ENCODE assay signal across 8 cellular contexts in the genomic region with DNA sequence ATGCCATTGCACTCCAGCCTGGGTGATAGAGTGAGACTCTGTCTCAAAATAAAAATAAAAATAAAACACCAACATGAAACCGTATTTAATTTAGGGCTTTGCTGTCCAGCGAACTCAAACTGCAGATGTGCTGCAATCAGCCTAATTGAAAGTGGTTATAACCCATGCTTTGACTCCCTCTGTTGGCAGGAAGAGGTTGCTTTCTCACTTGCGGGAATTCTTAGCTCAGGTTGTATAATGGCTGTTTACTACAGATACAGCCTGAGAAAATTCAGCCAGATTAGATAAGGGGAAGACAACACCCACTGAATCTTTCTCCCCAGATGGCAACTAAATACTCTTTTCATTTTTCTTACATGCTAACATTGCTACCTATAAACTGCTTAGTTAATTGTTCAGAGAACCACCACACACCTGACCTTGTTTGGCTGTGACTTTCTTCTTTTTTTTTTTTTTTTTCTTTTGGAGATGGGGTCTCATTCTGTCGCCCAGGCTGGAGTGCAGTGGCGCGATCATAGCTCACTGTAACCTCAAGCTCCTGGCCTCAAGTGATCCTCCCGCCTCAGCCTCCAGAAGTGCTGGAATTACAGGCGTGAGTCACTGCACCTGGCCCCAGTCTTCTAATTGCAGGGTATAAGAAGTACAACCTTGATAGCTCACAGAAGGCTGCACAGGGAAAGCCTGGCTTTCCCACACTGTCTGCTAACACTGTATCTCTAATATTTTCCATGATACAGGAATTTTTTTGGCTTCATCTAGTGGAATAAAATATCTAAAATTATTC. TPM values are rescaled to one million over a fixed set of nuclear protein-coding genes. Genes with fewer than 3 reads are reported as not detected.
A peak's percentile ranks its signal among the peaks of the same experiment; 100 is the strongest.
DNase-seq lines count a peak whose midpoint lies in the region; ATAC-seq and TF ChIP-seq lines count a peak whose summit lies in the region.

No MANE protein-coding gene starts in this region.

- WGBS in lung, 2 donors: 41 to 53% methylated on average over 8 of the region's 8 CpGs

- peak; percentile 81 to 82 for DNase-seq in AML-193 (lab: John Stamatoyannopoulos, UW)
- DNase-seq in GM12865 (ENCODE audit: low read depth): peak; percentile 74
- DNase-seq in NCI-H1694 treated with DMSO at 0.1 percent for 48 hours (lab: John Stamatoyannopoulos, UW): peak; percentile 90
- DNase-seq in T follicular helper cell (ENCODE audit: low read depth): peak; percentile 26
- DNase-seq in cerebellar cortex (ENCODE audit: low spot score): peak; percentile 77
- peak; percentile 46 for DNase-seq in lung (ENCODE audit: low spot score)
- no peak for DNase-seq in upper lobe of right lung

- H3K36me3 ChIP-seq in lung (ENCODE audit: control insufficient read depth in 2 of 2, insufficient read depth in 2 of 2, low read length in 2 of 2): peaks cover 0 to 6% of the 10 kb centered on the region in 2 donors
- H3K36me3 ChIP-seq in upper lobe of right lung: no peaks in the 10 kb centered on the region

- TF ChIP-seq CTCF in GM12865 (IDR thresholded peaks at IDR 0.05; ENCODE audit: insufficient read depth, low read depth, low read length, missing control alignments) (peak; percentile 67), lung (IDR thresholded peaks at IDR 0.05; ENCODE audit: control extremely low read depth, extremely low read depth) (peak; percentile 59), upper lobe of right lung (IDR thresholded peaks at IDR 0.05) (peak; percentile 74)

- H3K4me3 ChIP-seq in GM12865 (ENCODE audit: low read depth, low read length) (no peak overlapping the region), lung (no peak overlapping the region), upper lobe of right lung (no peak overlapping the region)

- ATAC-seq in lung (ENCODE audit: insufficient read depth, low FRiP score) (no peak), upper lobe of right lung (peak; percentile 21), GM18868 (IDR thresholded peaks at IDR 0.05; ENCODE audit: unreplicated experiment) (no peak)

- H3K27ac ChIP-seq in lung (ENCODE audit: low read depth in 1 of 2, low read length in 1 of 2) (no peak overlapping the region), upper lobe of right lung (peak overlapping the region; percentile 36)

- intact Hi-C loops in upper lobe of right lung (cut with DNase I): no loop called here

- H3K27me3 ChIP-seq in lung (ENCODE audit: control insufficient read depth, insufficient read depth): no peaks in the 10 kb centered on the region
- no peaks in the 10 kb centered on the region for H3K27me3 ChIP-seq in upper lobe of right lung

- H3K9me3 ChIP-seq in lung (ENCODE audit: control insufficient read depth in 2 of 2, insufficient read depth in 1 of 2, low read length in 1 of 2) (no peaks in the 10 kb centered on the region), upper lobe of right lung (no peaks in the 10 kb centered on the region)

- H3K4me1 ChIP-seq in lung (ENCODE audit: control insufficient read depth in 2 of 2, insufficient read depth in 2 of 2, low read length in 2 of 2): peaks cover 0 to 5% of the 10 kb centered on the region in 2 donors
- H3K4me1 ChIP-seq in upper lobe of right lung: peaks cover 28% of the 10 kb centered on the region

RNA-seq across cellular contexts. Expression of gene DNTTIP2, which starts 34.6 kb away (rescaled TPM):
- total RNA-seq in lung (10 to 100 TPM; 46.5 to 46.9 TPM), upper lobe of right lung (49.0 TPM)
- polyA plus RNA-seq in lung: 10 to 100 TPM; 36.6 to 79.9 TPM
